Comparison of ENCODE assay signal across 12 cellular contexts in genomic region chr20:1377341-1377871, GRCh38. TPM values are rescaled to one million over a fixed set of nuclear protein-coding genes. Genes with fewer than 3 reads are reported as not detected.
DNase-seq lines count a peak whose midpoint lies in the region; ATAC-seq and TF ChIP-seq lines count a peak whose summit lies in the region.
"Had no signal": no experiment of that assay in that cellular context is flagged by ENCODE, and none has a peak within 500 bp of the region (broad histone marks: within the 10 kb centered on the region; RNA-seq: fewer than 3 reads in every experiment).

No MANE protein-coding gene starts in this region.

- peaks cover 43% of the 10 kb centered on the region for H3K36me3 Mint-ChIP-seq in MCF 10A (ENCODE audit: insufficient read depth, unreplicated experiment)
- H3K36me3 Mint-ChIP-seq in stimulated activated naive CD8-positive, alpha-beta T cell treated with anti-CD3 and anti-CD28 coated beads, Interleukin-15, Interleukin-2, amounts not matched to agents 100 ng/mL and 50 ng/mL, for 24 hours (ENCODE audit: low read depth) = peaks cover 69% of the 10 kb centered on the region

- DNase-seq in MCF 10A (ENCODE audit: unreplicated experiment) (no peak), breast epithelium (ENCODE audit: low spot score in 2 of 2) (no peak), PC-9 (no peak), esophagus squamous epithelium (lab: John Stamatoyannopoulos, UW) (no peak), nucleus accumbens (lab: John Stamatoyannopoulos, UW) (no peak)
- DNase-seq: activated CD4-positive, alpha-beta T cell treated with anti-CD3 and anti-CD28 coated beads, Interleukin-2, amount 50 U/mL, for 4 hours; cortex of kidney; kidney had no signal

- 67 to 70% methylated on average over 4 to 5 of the region's 5 CpGs for WGBS in esophagus squamous epithelium, 2 donors

- TF ChIP-seq CTCF in MCF 10A (IDR thresholded peaks at IDR 0.05; ENCODE audit: unreplicated experiment) (no peak), breast epithelium (IDR thresholded peaks at IDR 0.05) (no peak), PC-9 (conservative IDR thresholded peaks at IDR 0.05) (no peak), esophagus squamous epithelium (IDR thresholded peaks at IDR 0.05) (no peak)

- peak overlapping the region; percentile 46 for H3K4me2 ChIP-seq in PC-9

- H3K36me3 ChIP-seq in breast epithelium (no peaks in the 10 kb centered on the region), PC-9 (ENCODE audit: low read depth) (peaks cover 32% of the 10 kb centered on the region), esophagus squamous epithelium (peaks cover 0 to 30% (median 0%) of the 10 kb centered on the region in 3 donors)

- H3F3A ChIP-seq in PC-9 (ENCODE audit: insufficient read depth, low read depth) = peaks cover 48% of the 10 kb centered on the region

- H3K4me3 Mint-ChIP-seq in MCF 10A (ENCODE audit: unreplicated experiment) = no peak overlapping the region
- peak overlapping the region; percentile 35 for H3K4me3 Mint-ChIP-seq in stimulated activated naive CD8-positive, alpha-beta T cell treated with anti-CD3 and anti-CD28 coated beads, Interleukin-15, Interleukin-2, amounts not matched to agents 100 ng/mL and 50 ng/mL, for 24 hours

- POLR2A ChIA-PET in MCF 10A (lab: Yijun Ruan, JAX) (interaction anchor here (0.6 to 0.8 kb wide), 3 partner anchors 11 to 58 kb away, joined by 3 read pairs; partner anchors contain the start of gene SDCBP2), PC-9 (lab: Charles Lee; ENCODE audit: unreplicated experiment) (interaction anchor here (0.5 to 0.6 kb wide), 2 partner anchors 16 to 73 kb away, joined by 4 to 9 read pairs; no protein-coding TSS in a partner anchor)

- intact Hi-C loops in MCF 10A (cut with micrococcal nuclease) (loop anchor here (10.0 kb wide), 1 partner anchor 57 kb away; no protein-coding TSS in a partner anchor), breast epithelium (cut with DNase I; ENCODE audit: low total_unique reads) (no loop called here), PC-9 (cut with micrococcal nuclease; ENCODE audit: unreplicated experiment) (loop anchor here (5.0 kb wide), 1 partner anchor 50 kb away; the partner anchor contains the start of gene SDCBP2), esophagus squamous epithelium (cut with DNase I) (no loop called here)

- H3K9me3 Mint-ChIP-seq in MCF 10A (ENCODE audit: unreplicated experiment) = no peaks in the 10 kb centered on the region
- no peaks in the 10 kb centered on the region for H3K9me3 Mint-ChIP-seq in stimulated activated naive CD8-positive, alpha-beta T cell treated with anti-CD3 and anti-CD28 coated beads, Interleukin-15, Interleukin-2, amounts not matched to agents 100 ng/mL and 50 ng/mL, for 24 hours

- no peaks in the 10 kb centered on the region for H3K9me2 ChIP-seq in PC-9 (ENCODE audit: insufficient read depth)

- no peaks in the 10 kb centered on the region for H3K27me3 Mint-ChIP-seq in MCF 10A (ENCODE audit: insufficient read depth, unreplicated experiment)
- H3K27me3 Mint-ChIP-seq in stimulated activated naive CD8-positive, alpha-beta T cell treated with anti-CD3 and anti-CD28 coated beads, Interleukin-15, Interleukin-2, amounts not matched to agents 100 ng/mL and 50 ng/mL, for 24 hours = no peaks in the 10 kb centered on the region

- no peak overlapping the region for H2AFZ ChIP-seq in PC-9

- no peaks in the 10 kb centered on the region for H3K27me3 ChIP-seq in breast epithelium
- H3K27me3 ChIP-seq in PC-9 (ENCODE audit: insufficient read depth, low read depth) = no peaks in the 10 kb centered on the region
- no peaks in the 10 kb centered on the region for H3K27me3 ChIP-seq in esophagus squamous epithelium

- H4K20me1 ChIP-seq in PC-9 (ENCODE audit: insufficient read depth) = peaks cover 85% of the 10 kb centered on the region

- H3K79me2 ChIP-seq in PC-9 (ENCODE audit: low read depth) = peaks cover 100% of the 10 kb centered on the region

- H3K4me1 Mint-ChIP-seq in MCF 10A (ENCODE audit: insufficient read depth, unreplicated experiment) = peaks cover 56% of the 10 kb centered on the region
- H3K4me1 Mint-ChIP-seq in stimulated activated naive CD8-positive, alpha-beta T cell treated with anti-CD3 and anti-CD28 coated beads, Interleukin-15, Interleukin-2, amounts not matched to agents 100 ng/mL and 50 ng/mL, for 24 hours (ENCODE audit: low read depth) = peaks cover 79% of the 10 kb centered on the region

- no peak overlapping the region for H3K4me3 ChIP-seq in breast epithelium
- no peak overlapping the region for H3K4me3 ChIP-seq in PC-9
- H3K4me3 ChIP-seq in esophagus squamous epithelium = no peak overlapping the region

- TF ChIP-seq POLR2A in breast epithelium (IDR thresholded peaks at IDR 0.05) = no peak
- no peak for TF ChIP-seq POLR2A in esophagus squamous epithelium (IDR thresholded peaks at IDR 0.05)

- H3K27ac Mint-ChIP-seq in MCF 10A (ENCODE audit: low read depth, unreplicated experiment) = peak overlapping the region; percentile 44
- peak overlapping the region; percentile 80 for H3K27ac Mint-ChIP-seq in stimulated activated naive CD8-positive, alpha-beta T cell treated with anti-CD3 and anti-CD28 coated beads, Interleukin-15, Interleukin-2, amounts not matched to agents 100 ng/mL and 50 ng/mL, for 24 hours

- CTCF ChIA-PET in MCF 10A (lab: Yijun Ruan, JAX) = interaction anchor here (1.2 to 1.4 kb wide), 2 partner anchors 63 to 65 kb away, joined by 4 read pairs; no protein-coding TSS in a partner anchor
- CTCF ChIA-PET in PC-9 (lab: Charles Lee) = interaction anchor here (0.6 to 1.0 kb wide), 4 partner anchors 14 to 126 kb away, joined by 3 to 6 read pairs (median 5); no protein-coding TSS in a partner anchor

- peaks cover 0 to 1% of the 10 kb centered on the region in 2 donors for H3K4me1 ChIP-seq in breast epithelium
- H3K4me1 ChIP-seq in PC-9 (replicated peaks; ENCODE audit: insufficient read depth) = peaks cover 31% of the 10 kb centered on the region
- peaks cover 12 to 94% (median 41%) of the 10 kb centered on the region in 3 donors for H3K4me1 ChIP-seq in esophagus squamous epithelium

- H3K27ac ChIP-seq in breast epithelium = peak overlapping the region in 1 of 2 donors; percentile 59
- peak overlapping the region; percentile 51 for H3K27ac ChIP-seq in PC-9
- peak overlapping the region; percentile 8 to 22 (median 11) for H3K27ac ChIP-seq in esophagus squamous epithelium
- H3K27ac ChIP-seq: C4-2B had no signal

- BruUV-seq in MCF 10A (replicated peaks; lab: Mats Ljungman, UMichigan) = no TSS peak
- BruUV-seq in PC-9 (replicated peaks; lab: Mats Ljungman, UMichigan) = TSS peak; percentile 20

- ATAC-seq in HG03039 (IDR thresholded peaks at IDR 0.05; ENCODE audit: unreplicated experiment) (no peak), HG02642 (IDR thresholded peaks at IDR 0.05; ENCODE audit: poor library complexity, unreplicated experiment) (no peak)

- H3K9me3 ChIP-seq in breast epithelium (no peaks in the 10 kb centered on the region), PC-9 (ENCODE audit: insufficient read depth, low read depth) (no peaks in the 10 kb centered on the region; the same call in 1 of the 2 replicates), esophagus squamous epithelium (no peaks in the 10 kb centered on the region)

RNA-seq across cellular contexts. Expression of gene FKBP1A, which starts 15.4 kb away (rescaled TPM):
- total RNA-seq in MCF 10A (2022) (209 and 217 TPM in 2 replicates), breast epithelium (100 to 1,000 TPM; 115 to 191 (median 128) TPM), PC-9 (2021) (248 and 320 TPM in 2 replicates), esophagus squamous epithelium (100 to 1,000 TPM in 3 of 4 donors, 10 to 100 TPM in 1; 76.2 to 132 (median 102) TPM)

RNA-seq across cellular contexts. Expression of gene SDCBP2, which starts 48.5 kb away (rescaled TPM):
- total RNA-seq in MCF 10A (2022) = 8.3 and 11.8 TPM in 2 replicates
- total RNA-seq in breast epithelium = 10 to 100 TPM in 1 of 3 donors, 1 to 10 TPM in 2; 5.0 to 10.8 (median 9.8) TPM
- total RNA-seq in PC-9 (2021) = 12.3 and 14.8 TPM in 2 replicates
- total RNA-seq in esophagus squamous epithelium = 100 to 1,000 TPM in 3 of 4 donors, 10 to 100 TPM in 1; 90.2 to 175 (median 134) TPM

Comparison
In these comparisons a context has a peak if more than half of its experiments do, and no peak if none do; other contexts are left out.
1. intact Hi-C loops: an anchor here in MCF 10A (10.0 kb wide) and PC-9 (5.0 kb wide); none called in breast epithelium and esophagus squamous epithelium.